27 cellular contexts compared by ENCODE assay signal in the genomic region with DNA sequence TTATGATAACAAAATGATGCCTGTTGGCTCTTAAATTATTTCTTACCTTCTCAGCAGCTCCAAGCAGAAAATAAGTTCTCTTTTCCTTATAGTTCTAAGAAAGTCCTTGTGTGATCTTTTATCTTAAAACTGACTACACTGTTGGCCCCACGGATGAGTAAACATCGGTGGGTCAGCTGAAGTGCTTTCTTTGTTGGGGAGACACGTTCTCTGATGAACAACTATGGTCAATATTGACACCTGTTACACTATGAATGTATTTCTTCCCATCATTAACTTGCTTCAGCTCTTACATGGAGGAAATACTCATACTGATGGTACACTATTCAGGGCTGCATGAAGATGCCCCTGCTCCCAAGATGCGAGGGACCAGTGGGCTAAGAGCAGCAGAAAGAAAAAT.
A peak's percentile ranks its signal among the peaks of the same experiment; 100 is the strongest.
DNase-seq lines count a peak whose midpoint lies in the region; ATAC-seq, FAIRE-seq and TF ChIP-seq lines count a peak whose summit lies in the region.
"Had no signal": no experiment of that assay in that cellular context is flagged by ENCODE, and none has a peak within 500 bp of the region (broad histone marks: within the 10 kb centered on the region; RNA-seq: fewer than 3 reads in every experiment).

No MANE protein-coding gene starts in this region.

- no peak for FAIRE-seq in HepG2 (lab: Jason Lieb, UNC)
- FAIRE-seq: A204.1, D721Med, GM12878, GM12892, GM18507, GM19239 had no signal

- no peak for TF ChIP-seq CTCF in HepG2 (CRISPR knock-in tag; IDR thresholded peaks at IDR 0.05)
- no peak for TF ChIP-seq CTCF in right lobe of liver (IDR thresholded peaks at IDR 0.05)

- H2AFZ ChIP-seq in HepG2 (ENCODE audit: low read length): no peak overlapping the region

- H3K4me1 ChIP-seq in HepG2 (ENCODE audit: insufficient read depth, low read length) (peaks cover 14% of the 10 kb centered on the region), right lobe of liver (no peaks in the 10 kb centered on the region)
- H3K4me1 ChIP-seq: BE2C, BLaER1 had no signal

- no peaks in the 10 kb centered on the region for H3K79me2 ChIP-seq in HepG2 (ENCODE audit: insufficient read depth, low read length)

- BruUV-seq in HepG2 (replicated peaks; lab: Mats Ljungman, UMichigan): no TSS peak

- no peak for DNase-seq in HepG2 (ENCODE audit: low spot score)
- DNase-seq in right lobe of liver: no peak
- peak; percentile 82 for DNase-seq in DMS53 (lab: John Stamatoyannopoulos, UW)
- peak; percentile 52 for DNase-seq in NCI-H774 (lab: John Stamatoyannopoulos, UW)
- no peak for DNase-seq in DMS153 treated with DMSO at 0.1 percent for 48 hours (lab: John Stamatoyannopoulos, UW; ENCODE audit: unreplicated experiment)
- DNase-seq in NCI-H2227 (lab: John Stamatoyannopoulos, UW; ENCODE audit: unreplicated experiment): no peak
- no peak for DNase-seq in T-helper 9 cell
- DNase-seq: 8988T; ACHN; BE2C; C1 segment of cervical spinal cord; Calu3; CD4-positive, alpha-beta memory T cell; CD4-positive, CD25-positive, alpha-beta regulatory T cell; CD8-positive, alpha-beta memory T cell; COR-L47; DMS79; DND-41; EL; GDM1 had no signal

- CTCF ChIA-PET in HepG2 (lab: Yijun Ruan, JAX; ENCODE audit: low intra/inter-chr PET ratio, low total read pairs): no interaction called here

- no peak for ATAC-seq in HepG2
- ATAC-seq in right lobe of liver: no peak
- ATAC-seq: GM12878 had no signal

- POLR2A ChIA-PET in HepG2 (lab: Yijun Ruan, JAX): interaction anchor here (0.8 kb wide), 1 partner anchor 20 kb away, joined by 3 read pairs; no protein-coding TSS in a partner anchor

- in situ Hi-C loops in HepG2 (cut with HindIII; ENCODE audit: extremely low pct_ligation_motif_present, low pct_unique_long_range_greater_than_20kb): no loop called here

- H3K27ac ChIP-seq in HepG2 (ENCODE audit: extremely low read length, insufficient read depth, low read length) (no peak overlapping the region), right lobe of liver (no peak overlapping the region)
- H3K27ac ChIP-seq: BLaER1 had no signal

- TF ChIP-seq EP300 in HepG2 (IDR thresholded peaks at IDR 0.05; ENCODE audit: low read depth in 2 of 2, low read length in 2 of 2) (peak in 1 of 2 experiments; percentile 71; a peak in 1 of 4 replicates), HepG2 (CRISPR knock-in tag; IDR thresholded peaks at IDR 0.05; ENCODE audit: borderline replicate concordance) (no peak)

- TF ChIP-seq RAD21 in HepG2 (CRISPR knock-in tag; IDR thresholded peaks at IDR 0.05): no peak

- peak overlapping the region; percentile 8; the same call in 1 of the 2 replicates for H3K4me2 ChIP-seq in HepG2 (ENCODE audit: low read depth, low read length)
- H3K4me2 ChIP-seq: BLaER1 had no signal

- no peak overlapping the region for H3K4me3 ChIP-seq in HepG2 (replicated peaks in 1 of 3; ENCODE audit: insufficient read depth in 1 of 3, low read depth in 2 of 3, low read length in 3 of 3)
- no peak overlapping the region for H3K4me3 ChIP-seq in right lobe of liver
- H3K4me3 ChIP-seq: BLaER1, GM12878 had no signal

- H3K36me3 ChIP-seq in HepG2 (replicated peaks in 1 of 2; ENCODE audit: control insufficient read depth in 1 of 2, insufficient read depth in 2 of 2, low read length in 2 of 2): no peaks in the 10 kb centered on the region
- H3K36me3 ChIP-seq in right lobe of liver: no peaks in the 10 kb centered on the region
- H3K36me3 ChIP-seq: BE2C, BLaER1 had no signal

- no peaks in the 10 kb centered on the region for H4K20me1 ChIP-seq in HepG2 (ENCODE audit: insufficient read depth, low read length)
- H4K20me1 ChIP-seq: BLaER1 had no signal

- H3K9me3 ChIP-seq in HepG2 (ENCODE audit: low read length) (no peaks in the 10 kb centered on the region), right lobe of liver (no peaks in the 10 kb centered on the region)
- H3K9me3 ChIP-seq: BE2C, BLaER1 had no signal

- no peaks in the 10 kb centered on the region for H3K27me3 ChIP-seq in HepG2 (ENCODE audit: control insufficient read depth in 1 of 2, insufficient read depth in 2 of 2, low read length in 2 of 2)
- H3K27me3 ChIP-seq in right lobe of liver: no peaks in the 10 kb centered on the region
- H3K27me3 ChIP-seq: BE2C, BLaER1 had no signal

- 30% methylated on average over 4 of the region's 4 CpGs for WGBS in HepG2 (ENCODE audit: low lambda C conversion rate)
- 69% methylated on average over 4 of the region's 4 CpGs for WGBS in right lobe of liver (ENCODE audit: insufficient coverage, low coverage, low lambda C conversion rate, missing lambda C conversion rate)

- no peak overlapping the region for H3K9ac ChIP-seq in HepG2 (ENCODE audit: insufficient read depth, low read depth, low read length)
- H3K9ac ChIP-seq: BLaER1 had no signal

- intact Hi-C loops in HepG2 (cut with micrococcal nuclease; ENCODE audit: unreplicated experiment) (no loop called here), right lobe of liver (cut with DNase I) (no loop called here)

- TF ChIP-seq POLR2A in HepG2 (IDR thresholded peaks at IDR 0.05; ENCODE audit: insufficient read depth in 1 of 2, low read depth in 2 of 2, low read length in 2 of 2) (no peak), right lobe of liver (IDR thresholded peaks at IDR 0.05) (no peak)

TF ChIP-seq in HepG2, 621 proteins besides CTCF, POLR2A, EP300 and RAD21 (continues in another document):
- TF ChIP-seq, protein P1, sequence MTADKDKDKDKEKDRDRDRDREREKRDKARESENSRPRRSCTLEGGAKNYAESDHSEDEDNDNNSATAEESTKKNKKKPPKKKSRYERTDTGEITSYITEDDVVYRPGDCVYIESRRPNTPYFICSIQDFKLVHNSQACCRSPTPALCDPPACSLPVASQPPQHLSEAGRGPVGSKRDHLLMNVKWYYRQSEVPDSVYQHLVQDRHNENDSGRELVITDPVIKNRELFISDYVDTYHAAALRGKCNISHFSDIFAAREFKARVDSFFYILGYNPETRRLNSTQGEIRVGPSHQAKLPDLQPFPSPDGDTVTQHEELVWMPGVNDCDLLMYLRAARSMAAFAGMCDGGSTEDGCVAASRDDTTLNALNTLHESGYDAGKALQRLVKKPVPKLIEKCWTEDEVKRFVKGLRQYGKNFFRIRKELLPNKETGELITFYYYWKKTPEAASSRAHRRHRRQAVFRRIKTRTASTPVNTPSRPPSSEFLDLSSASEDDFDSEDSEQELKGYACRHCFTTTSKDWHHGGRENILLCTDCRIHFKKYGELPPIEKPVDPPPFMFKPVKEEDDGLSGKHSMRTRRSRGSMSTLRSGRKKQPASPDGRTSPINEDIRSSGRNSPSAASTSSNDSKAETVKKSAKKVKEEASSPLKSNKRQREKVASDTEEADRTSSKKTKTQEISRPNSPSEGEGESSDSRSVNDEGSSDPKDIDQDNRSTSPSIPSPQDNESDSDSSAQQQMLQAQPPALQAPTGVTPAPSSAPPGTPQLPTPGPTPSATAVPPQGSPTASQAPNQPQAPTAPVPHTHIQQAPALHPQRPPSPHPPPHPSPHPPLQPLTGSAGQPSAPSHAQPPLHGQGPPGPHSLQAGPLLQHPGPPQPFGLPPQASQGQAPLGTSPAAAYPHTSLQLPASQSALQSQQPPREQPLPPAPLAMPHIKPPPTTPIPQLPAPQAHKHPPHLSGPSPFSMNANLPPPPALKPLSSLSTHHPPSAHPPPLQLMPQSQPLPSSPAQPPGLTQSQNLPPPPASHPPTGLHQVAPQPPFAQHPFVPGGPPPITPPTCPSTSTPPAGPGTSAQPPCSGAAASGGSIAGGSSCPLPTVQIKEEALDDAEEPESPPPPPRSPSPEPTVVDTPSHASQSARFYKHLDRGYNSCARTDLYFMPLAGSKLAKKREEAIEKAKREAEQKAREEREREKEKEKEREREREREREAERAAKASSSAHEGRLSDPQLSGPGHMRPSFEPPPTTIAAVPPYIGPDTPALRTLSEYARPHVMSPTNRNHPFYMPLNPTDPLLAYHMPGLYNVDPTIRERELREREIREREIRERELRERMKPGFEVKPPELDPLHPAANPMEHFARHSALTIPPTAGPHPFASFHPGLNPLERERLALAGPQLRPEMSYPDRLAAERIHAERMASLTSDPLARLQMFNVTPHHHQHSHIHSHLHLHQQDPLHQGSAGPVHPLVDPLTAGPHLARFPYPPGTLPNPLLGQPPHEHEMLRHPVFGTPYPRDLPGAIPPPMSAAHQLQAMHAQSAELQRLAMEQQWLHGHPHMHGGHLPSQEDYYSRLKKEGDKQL (CRISPR knock-in tag; IDR thresholded peaks at IDR 0.05; ENCODE audit: low read depth): 0 out of 2 replicates have a peak, but pooled peaks have one; percentile 39
- TF ChIP-seq ZNF552 (CRISPR knock-in tag; IDR thresholded peaks at IDR 0.05; ENCODE audit: borderline replicate concordance) (no peak), ZNF670 (CRISPR knock-in tag; IDR thresholded peaks at IDR 0.05; ENCODE audit: borderline replicate concordance) (no peak), SOX13 (IDR thresholded peaks at IDR 0.05) (peak; percentile 52; the same call in 1 of the 2 replicates), SOX13 (CRISPR knock-in tag; conservative IDR thresholded peaks at IDR 0.05 in 1 of 2, IDR thresholded peaks at IDR 0.05 in 1 of 2) (peak in 1 of 2 experiments; percentile 91; a peak in 2 of 4 replicates), ZMYM4 (CRISPR knock-in tag; IDR thresholded peaks at IDR 0.05) (peak; percentile 41; the same call in 1 of the 2 replicates), BCL6 (CRISPR knock-in tag; IDR thresholded peaks at IDR 0.05) (peak; percentile 78), FOXO1 (CRISPR knock-in tag; IDR thresholded peaks at IDR 0.05) (peak; percentile 25; the same call in 1 of the 2 replicates), HNRNPH1 (optimal IDR thresholded peaks at IDR 0.05; ENCODE audit: low read depth, low read length) (no peak)
- TF ChIP-seq, protein P2, sequence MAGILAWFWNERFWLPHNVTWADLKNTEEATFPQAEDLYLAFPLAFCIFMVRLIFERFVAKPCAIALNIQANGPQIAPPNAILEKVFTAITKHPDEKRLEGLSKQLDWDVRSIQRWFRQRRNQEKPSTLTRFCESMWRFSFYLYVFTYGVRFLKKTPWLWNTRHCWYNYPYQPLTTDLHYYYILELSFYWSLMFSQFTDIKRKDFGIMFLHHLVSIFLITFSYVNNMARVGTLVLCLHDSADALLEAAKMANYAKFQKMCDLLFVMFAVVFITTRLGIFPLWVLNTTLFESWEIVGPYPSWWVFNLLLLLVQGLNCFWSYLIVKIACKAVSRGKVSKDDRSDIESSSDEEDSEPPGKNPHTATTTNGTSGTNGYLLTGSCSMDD (CRISPR knock-in tag; IDR thresholded peaks at IDR 0.05): no peak

Comparison
In these comparisons a context has a peak if more than half of its experiments do, and no peak if none do; other contexts are left out.
1. DNase-seq: peak in DMS53 (single experiment) and NCI-H774 (single experiment); none in HepG2 (single experiment), right lobe of liver (0 of 3), DMS153 treated with DMSO at 0.1 percent for 48 hours (single experiment), NCI-H2227 (single experiment) and T-helper 9 cell (single experiment).